ENCODE assay signal across 11 cellular contexts in genomic region chr1:234515821-234516241, GRCh38. TPM values are rescaled to one million over a fixed set of nuclear protein-coding genes. Genes with fewer than 3 reads are reported as not detected.
DNase-seq lines count a peak whose midpoint lies in the region; ATAC-seq and TF ChIP-seq lines count a peak whose summit lies in the region.
"Had no signal": no experiment of that assay in that cellular context is flagged by ENCODE, and none has a peak within 500 bp of the region (broad histone marks: within the 10 kb centered on the region; RNA-seq: fewer than 3 reads in every experiment).

No MANE protein-coding gene starts in this region.

- H3K36me3 Mint-ChIP-seq in effector memory CD8-positive, alpha-beta T cell (ENCODE audit: insufficient read depth) = no peaks in the 10 kb centered on the region
- H3K36me3 Mint-ChIP-seq: activated naive CD8-positive, alpha-beta T cell had no signal

- no peak overlapping the region for H3K27ac Mint-ChIP-seq in effector memory CD8-positive, alpha-beta T cell
- H3K27ac Mint-ChIP-seq: activated naive CD8-positive, alpha-beta T cell had no signal

- H3K4me1 Mint-ChIP-seq in effector memory CD8-positive, alpha-beta T cell (ENCODE audit: low read depth in 2 of 2) = no peaks in the 10 kb centered on the region

- ATAC-seq in GM18858 (IDR thresholded peaks at IDR 0.05; ENCODE audit: unreplicated experiment) = no peak
- no peak for ATAC-seq in effector memory CD8-positive, alpha-beta T cell (replicated peaks)
- no peak for ATAC-seq in GM18861 (IDR thresholded peaks at IDR 0.05; ENCODE audit: unreplicated experiment)

- DNase-seq in HCEC 1CT (peak; percentile 66), RWPE1 (ENCODE audit: low spot score) (peak; percentile 58), fibroblast of gingiva (ENCODE audit: low read depth) (peak; percentile 44), GM10266 (ENCODE audit: extremely low spot score) (no peak)
- no peak for DNase-seq in effector memory CD8-positive, alpha-beta T cell
- DNase-seq: NCI-H187; stimulated activated CD4-positive, alpha-beta T cell treated with anti-CD3 and anti-CD28 coated beads, Interleukin-4, amount 100 ng/mL, for 1 hour had no signal

- no peak overlapping the region; the same call in 1 of the 2 replicates for H3K27ac ChIP-seq in RWPE1
- H3K27ac ChIP-seq in skeletal muscle tissue (ENCODE audit: low read depth, low read length) = peak overlapping the region; percentile 22

- H3K27me3 Mint-ChIP-seq in effector memory CD8-positive, alpha-beta T cell = peaks cover 10 to 33% of the 10 kb centered on the region in 2 donors
- H3K27me3 Mint-ChIP-seq: activated naive CD8-positive, alpha-beta T cell had no signal

- H3K9me3 Mint-ChIP-seq in effector memory CD8-positive, alpha-beta T cell = no peaks in the 10 kb centered on the region

- no peak overlapping the region for H3K4me3 ChIP-seq in skeletal muscle tissue (ENCODE audit: low read length in 3 of 3)

- peaks cover 18 to 34% (median 26%) of the 10 kb centered on the region in 3 donors for H3K4me1 ChIP-seq in skeletal muscle tissue (ENCODE audit: control insufficient read depth in 3 of 3, insufficient read depth in 3 of 3, low read length in 3 of 3)

- H3K9ac ChIP-seq in skeletal muscle tissue (ENCODE audit: low read depth in 1 of 3, low read length in 3 of 3) = no peak overlapping the region

- POLR2A ChIA-PET in RWPE1 (lab: Yijun Ruan, JAX; ENCODE audit: low non-redundant PET) = no interaction called here

- CTCF ChIA-PET in RWPE1 (lab: Yijun Ruan, JAX) = interaction anchor here (0.6 kb wide), 1 partner anchor 116 kb away, joined by 5 read pairs; no protein-coding TSS in a partner anchor

- no peak for TF ChIP-seq CTCF in RWPE1 (conservative IDR thresholded peaks at IDR 0.05; ENCODE audit: low read depth)
- no peak for TF ChIP-seq CTCF in GM10266 (IDR thresholded peaks at IDR 0.05; ENCODE audit: control insufficient read depth, insufficient read depth, low read depth, missing control alignments)

- H3K9me3 ChIP-seq in skeletal muscle tissue (ENCODE audit: control insufficient read depth in 3 of 3, low read length in 3 of 3) = no peaks in the 10 kb centered on the region

- H3K4me3 Mint-ChIP-seq in effector memory CD8-positive, alpha-beta T cell = no peak overlapping the region
- H3K4me3 Mint-ChIP-seq: activated naive CD8-positive, alpha-beta T cell had no signal

- no peaks in the 10 kb centered on the region for H3K27me3 ChIP-seq in skeletal muscle tissue (ENCODE audit: control insufficient read depth in 3 of 3, insufficient read depth in 3 of 3, low read length in 3 of 3)

- no peaks in the 10 kb centered on the region for H3K36me3 ChIP-seq in skeletal muscle tissue (ENCODE audit: control insufficient read depth in 3 of 3, insufficient read depth in 3 of 3, low read length in 3 of 3)

RNA-seq across cellular contexts. Expression of gene TARBP1, which starts 36.9 kb away (rescaled TPM):
- 36.5 TPM for total RNA-seq in skeletal muscle tissue

Comparison
In these comparisons a context has a peak if more than half of its experiments do, and no peak if none do; other contexts are left out.
1. DNase-seq: peak in HCEC 1CT (single experiment), RWPE1 (single experiment) and fibroblast of gingiva (single experiment); none in GM10266 (single experiment) and effector memory CD8-positive, alpha-beta T cell (0 of 3).